ENCODE assay signal across 1 cellular context in the genomic region with DNA sequence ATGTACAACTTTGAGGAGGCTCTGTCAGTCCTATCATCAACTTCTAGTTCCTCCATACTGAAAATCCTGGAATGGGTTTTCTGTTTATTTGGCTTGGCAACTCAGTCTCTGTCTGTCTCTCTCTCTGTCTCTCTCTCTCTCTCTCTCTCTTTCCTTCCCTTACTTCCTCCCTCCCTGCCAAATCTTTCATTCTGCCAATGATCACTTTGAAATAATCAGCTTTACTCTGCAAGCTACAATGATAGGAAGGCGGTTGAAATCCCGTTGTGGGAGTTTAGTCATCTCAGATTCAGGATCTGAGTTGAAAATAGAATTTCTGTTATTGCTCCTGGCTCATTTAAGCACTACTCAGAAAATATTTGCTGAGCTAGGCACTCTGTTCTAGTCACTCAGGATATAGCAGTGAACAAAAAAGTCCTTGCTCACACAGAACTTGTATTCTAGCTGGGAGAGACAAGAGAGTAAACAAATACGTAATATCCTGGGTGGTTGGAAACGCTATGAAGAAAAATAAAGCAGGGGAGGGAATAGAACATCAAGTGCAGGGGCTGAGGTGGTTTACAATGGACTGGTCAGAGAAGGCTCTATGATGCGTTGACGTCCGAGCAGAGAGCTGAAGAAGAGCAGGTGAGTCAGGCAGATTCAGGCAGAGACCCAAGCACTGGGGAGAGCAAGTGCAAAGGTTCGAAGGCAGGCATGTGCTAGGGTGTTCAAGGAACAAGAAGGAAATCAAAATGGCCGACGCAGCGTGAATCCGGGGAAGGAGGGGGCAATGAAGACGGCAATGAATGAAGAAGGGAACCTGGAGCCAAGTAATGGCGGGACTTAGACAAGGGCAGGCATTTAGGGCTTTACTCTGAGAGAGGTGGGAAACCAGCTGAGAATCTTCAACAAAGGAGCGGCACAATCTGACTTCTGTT.
TF ChIP-seq lines count a peak whose summit lies in the region.

No MANE protein-coding gene starts in this region.

TF ChIP-seq in H1, 55 proteins besides CTCF, POLR2A, EP300 and RAD21:
- TF ChIP-seq NRF1 (IDR thresholded peaks at IDR 0.05; ENCODE audit: low read depth, low read length) (no peak), SP4 (IDR thresholded peaks at IDR 0.05; ENCODE audit: low read length) (no peak), SRF (IDR thresholded peaks at IDR 0.05; ENCODE audit: low read depth, low read length) (no peak), SUZ12 (IDR thresholded peaks at IDR 0.05; ENCODE audit: low read length) (no peak), BACH1 (IDR thresholded peaks at IDR 0.05; ENCODE audit: low read length) (no peak), YY1 (IDR thresholded peaks at IDR 0.05; ENCODE audit: low read depth, low read length) (peak; percentile 89), MAFK (IDR thresholded peaks at IDR 0.05; ENCODE audit: low read depth, low read length) (no peak), EGR1 (IDR thresholded peaks at IDR 0.05; ENCODE audit: borderline replicate concordance, low read depth, low read length) (no peak), GTF2F1 (IDR thresholded peaks at IDR 0.05; ENCODE audit: borderline replicate concordance, low read depth, low read length) (no peak), TEAD4 (IDR thresholded peaks at IDR 0.05; ENCODE audit: low read depth, low read length) (no peak), PHF8 (conservative IDR thresholded peaks at IDR 0.05; ENCODE audit: low read depth, low read length) (no peak), CBX8 (IDR thresholded peaks at IDR 0.05; ENCODE audit: borderline replicate concordance, low read depth, low read length) (no peak), RFX5 (IDR thresholded peaks at IDR 0.05; ENCODE audit: borderline replicate concordance, low read depth, low read length) (no peak)
- TF ChIP-seq, protein P1, sequence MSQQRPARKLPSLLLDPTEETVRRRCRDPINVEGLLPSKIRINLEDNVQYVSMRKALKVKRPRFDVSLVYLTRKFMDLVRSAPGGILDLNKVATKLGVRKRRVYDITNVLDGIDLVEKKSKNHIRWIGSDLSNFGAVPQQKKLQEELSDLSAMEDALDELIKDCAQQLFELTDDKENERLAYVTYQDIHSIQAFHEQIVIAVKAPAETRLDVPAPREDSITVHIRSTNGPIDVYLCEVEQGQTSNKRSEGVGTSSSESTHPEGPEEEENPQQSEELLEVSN (IDR thresholded peaks at IDR 0.05) = peak; percentile 58
- TF ChIP-seq, protein P2, sequence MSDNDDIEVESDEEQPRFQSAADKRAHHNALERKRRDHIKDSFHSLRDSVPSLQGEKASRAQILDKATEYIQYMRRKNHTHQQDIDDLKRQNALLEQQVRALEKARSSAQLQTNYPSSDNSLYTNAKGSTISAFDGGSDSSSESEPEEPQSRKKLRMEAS (IDR thresholded peaks at IDR 0.05) = peak; percentile 73
TF ChIP-seq in H1: peak in this region for 3.
